Comparison of ENCODE assay signal across 13 cellular contexts in the genomic region with DNA sequence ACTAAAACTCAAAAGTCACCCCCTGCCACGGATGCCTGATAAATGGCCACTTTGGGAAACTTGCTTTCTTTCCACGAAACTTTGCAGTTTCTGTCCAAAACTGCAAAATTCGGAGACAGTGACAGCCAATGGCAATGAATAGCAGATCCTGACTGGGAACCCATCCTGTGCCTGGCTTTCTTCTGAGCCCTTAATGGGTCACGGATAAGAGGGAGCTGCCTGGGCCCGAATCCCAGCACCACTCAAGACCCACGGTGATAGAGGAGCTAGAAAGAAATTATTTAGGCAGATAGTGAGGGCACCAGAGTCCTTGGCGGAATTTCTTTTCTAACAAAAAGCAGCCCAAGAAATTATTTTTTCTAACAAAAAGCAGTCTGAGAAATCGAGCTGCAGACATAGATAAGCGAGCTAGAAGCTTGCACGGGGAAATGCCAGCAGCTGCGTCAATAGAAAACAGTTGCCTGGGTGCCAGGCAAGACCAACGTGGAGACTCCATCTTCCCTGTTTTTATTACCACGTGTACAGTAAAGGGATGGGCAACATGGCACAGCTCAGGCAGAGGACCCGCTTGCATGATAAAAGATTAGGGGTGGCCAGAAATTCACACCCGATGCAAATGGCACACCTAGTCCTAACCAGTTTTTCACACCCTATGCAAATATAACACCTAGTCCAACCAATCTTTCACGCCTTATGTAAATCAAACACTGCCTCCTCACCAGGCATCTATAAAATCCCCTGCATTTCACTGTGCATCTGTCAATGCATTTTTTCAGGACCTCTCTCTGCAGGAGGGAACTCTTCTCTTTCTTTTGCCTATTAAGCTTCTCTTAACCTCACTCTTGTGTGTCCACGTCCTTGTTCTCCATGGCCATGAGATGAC. TPM values are rescaled to one million over a fixed set of nuclear protein-coding genes. Genes with fewer than 3 reads are reported as not detected.
DNase-seq lines count a peak whose midpoint lies in the region; ATAC-seq, FAIRE-seq and TF ChIP-seq lines count a peak whose summit lies in the region.
"Had no signal": no experiment of that assay in that cellular context is flagged by ENCODE, and none has a peak within 500 bp of the region (broad histone marks: within the 10 kb centered on the region; RNA-seq: fewer than 3 reads in every experiment).

No MANE protein-coding gene starts in this region.

- peak; percentile 67 for ATAC-seq in Right ventricle myocardium inferior
- ATAC-seq in PC-3 = no peak; the same call in 1 of the 2 replicates
- no peak for ATAC-seq in GM19455 (IDR thresholded peaks at IDR 0.05; ENCODE audit: unreplicated experiment)
- ATAC-seq: activated T-helper 17 cell treated with anti-CD3 and anti-CD28 coated beads, Interleukin-2, amount 50 U/mL, for 72 hours had no signal

- POLR2A ChIA-PET in PC-3 (lab: Charles Lee; ENCODE audit: unreplicated experiment) = no interaction called here

- H3F3A ChIP-seq in PC-3 (ENCODE audit: low read length, unreplicated experiment) = no peaks in the 10 kb centered on the region

- H2AFZ ChIP-seq in PC-3 (ENCODE audit: low read length) = no peak overlapping the region
- H2AFZ ChIP-seq: GM23248 had no signal

- H3K9ac ChIP-seq in PC-3 (ENCODE audit: low read length) = no peak overlapping the region
- H3K9ac ChIP-seq: GM23248 had no signal

- H3K4me2 ChIP-seq in PC-3 (ENCODE audit: low read length) = no peak overlapping the region

- H3K9me2 ChIP-seq in PC-3 (replicated peaks; ENCODE audit: low read length) = no peaks in the 10 kb centered on the region

- no peaks in the 10 kb centered on the region for H4K20me1 ChIP-seq in PC-3 (ENCODE audit: low read length)

- no peak overlapping the region for H3K4me3 ChIP-seq in left ventricle myocardium inferior
- no peak overlapping the region for H3K4me3 ChIP-seq in PC-3 (ENCODE audit: low read length)
- no peak overlapping the region for H3K4me3 ChIP-seq in small intestine (ENCODE audit: low read depth in 1 of 2, low read length in 2 of 2)
- H3K4me3 ChIP-seq: GM23248 had no signal

- H3K36me3 ChIP-seq in left ventricle myocardium inferior (peaks cover 32% of the 10 kb centered on the region), PC-3 (ENCODE audit: low read depth, low read length) (peaks cover 18% of the 10 kb centered on the region), small intestine (ENCODE audit: control insufficient read depth in 2 of 2, insufficient read depth in 2 of 2, low read length in 2 of 2) (peaks cover 7 to 12% of the 10 kb centered on the region in 2 donors)

- H3K27ac ChIP-seq in left ventricle myocardium inferior (replicated peaks) (no peak overlapping the region), PC-3 (ENCODE audit: low read length) (no peak overlapping the region), small intestine (ENCODE audit: low read depth in 1 of 2, low read length in 1 of 2) (no peak overlapping the region)
- H3K27ac ChIP-seq: brain microvascular endothelial cell, GM23248 had no signal

- intact Hi-C loops in Right ventricle myocardium inferior (cut with DNase I) = no loop called here
- intact Hi-C loops in left ventricle myocardium inferior (cut with micrococcal nuclease) = no loop called here
- intact Hi-C loops in PC-3 (cut with micrococcal nuclease) = no loop called here

- no peak for DNase-seq in Right ventricle myocardium inferior (ENCODE audit: missing footprints)
- no peak for DNase-seq in left ventricle myocardium inferior
- no peak for DNase-seq in PC-3
- DNase-seq in small intestine = peak; percentile 33
- no peak for DNase-seq in stimulated activated naive CD4-positive, alpha-beta T cell treated with Interleukin-2 at 50 U/mL for 16 hours (lab: John Stamatoyannopoulos, UW)
- DNase-seq: activated CD4-positive, alpha-beta T cell treated with anti-CD3 and anti-CD28 coated beads for 1 hour; brain microvascular endothelial cell; GM23248; hippocampal formation; midbrain had no signal

- H3K79me2 ChIP-seq in PC-3 (ENCODE audit: low read length) = no peaks in the 10 kb centered on the region

- no peaks in the 10 kb centered on the region for H3K4me1 ChIP-seq in left ventricle myocardium inferior
- H3K4me1 ChIP-seq in PC-3 (ENCODE audit: insufficient read depth, low read length) = no peaks in the 10 kb centered on the region
- H3K4me1 ChIP-seq in small intestine (ENCODE audit: control insufficient read depth in 2 of 2, insufficient read depth in 1 of 2, low read depth in 1 of 2, low read length in 1 of 2) = no peaks in the 10 kb centered on the region

- TF ChIP-seq CTCF in left ventricle myocardium inferior (IDR thresholded peaks at IDR 0.05; ENCODE audit: borderline replicate concordance) = no peak
- TF ChIP-seq CTCF in PC-3 (conservative IDR thresholded peaks at IDR 0.05; ENCODE audit: low read depth, low read length) = no peak

- BruUV-seq in PC-3 (replicated peaks; lab: Mats Ljungman, UMichigan) = TSS peak; percentile 6

- H3K9me3 ChIP-seq in left ventricle myocardium inferior (replicated peaks) = no peaks in the 10 kb centered on the region
- H3K9me3 ChIP-seq in PC-3 (ENCODE audit: low read length) = no peaks in the 10 kb centered on the region
- H3K9me3 ChIP-seq in small intestine (ENCODE audit: control insufficient read depth, low read depth) = no peaks in the 10 kb centered on the region

- CTCF ChIA-PET in PC-3 (lab: Charles Lee) = no interaction called here

- no peak for FAIRE-seq in small intestine (lab: Jason Lieb, UNC)

- H3K27me3 ChIP-seq in left ventricle myocardium inferior (ENCODE audit: low read depth) (no peaks in the 10 kb centered on the region), PC-3 (ENCODE audit: low read length) (no peaks in the 10 kb centered on the region), small intestine (ENCODE audit: control insufficient read depth in 2 of 2, insufficient read depth in 2 of 2, low read length in 2 of 2) (no peaks in the 10 kb centered on the region)
- H3K27me3 ChIP-seq: brain microvascular endothelial cell had no signal

- 42 to 56% (median 47%) methylated on average over 17 of the region's 17 CpGs for WGBS in small intestine, 3 donors

RNA-seq across cellular contexts. Expression of gene HSH2D, which starts 7.1 kb away (rescaled TPM):
- total RNA-seq in Right ventricle myocardium inferior = 0.49 TPM
- total RNA-seq in left ventricle myocardium inferior = 0.16 TPM
- 10.9 and 14.5 TPM in 2 replicates for total RNA-seq in PC-3 (2014; rRNA removed)
- 10 to 100 TPM; 14.8 to 31.3 (median 22.7) TPM for polyA plus RNA-seq in small intestine
- total RNA-seq: GM23248, SK-MEL-5 had no signal
- polyA plus RNA-seq: GM23248 had no signal

RNA-seq across cellular contexts. Expression of gene RAB8A, which starts 24.7 kb away (rescaled TPM):
- total RNA-seq in Right ventricle myocardium inferior = 25.6 TPM
- total RNA-seq in left ventricle myocardium inferior = 17.7 TPM
- 65.7 and 94.5 TPM in 2 replicates for total RNA-seq in PC-3 (2014; rRNA removed)
- polyA plus RNA-seq in small intestine = 100 to 1,000 TPM in 1 of 3 donors, 10 to 100 TPM in 2; 58.0 to 107 (median 82.7) TPM

RNA-seq across cellular contexts. Expression of gene CIB3, which starts 36.9 kb away (rescaled TPM):
- total RNA-seq in Right ventricle myocardium inferior (not detected), left ventricle myocardium inferior (not detected), PC-3 (2014; rRNA removed) (0.58 TPM in 1 of 2 replicates, not detected in the other)
- polyA plus RNA-seq in small intestine = not detected
- total RNA-seq: GM23248, SK-MEL-5 had no signal
- polyA plus RNA-seq: GM23248 had no signal

RNA-seq across cellular contexts. Expression of gene FAM32A, which starts 48.8 kb away (rescaled TPM):
- total RNA-seq in Right ventricle myocardium inferior = 38.8 TPM
- total RNA-seq in left ventricle myocardium inferior = 34.3 TPM
- 141 and 165 TPM in 2 replicates for total RNA-seq in PC-3 (2014; rRNA removed)
- 100 to 1,000 TPM in 2 of 3 donors, 10 to 100 TPM in 1; 82.3 to 205 (median 195) TPM for polyA plus RNA-seq in small intestine
